Comparison of ENCODE assay signal across 16 cellular contexts in genomic region chr4:42330291-42330690, GRCh38.
DNase-seq lines count a peak whose midpoint lies in the region; ATAC-seq and TF ChIP-seq lines count a peak whose summit lies in the region.
"Had no signal": no experiment of that assay in that cellular context is flagged by ENCODE, and none has a peak within 500 bp of the region (broad histone marks: within the 10 kb centered on the region; RNA-seq: fewer than 3 reads in every experiment).

No MANE protein-coding gene starts in this region.

- H3K36me3 Mint-ChIP-seq in nephron (ENCODE audit: low read depth): peaks cover 3% of the 10 kb centered on the region
- H3K36me3 Mint-ChIP-seq: CD4-positive, alpha-beta memory T cell had no signal

- H3K4me3 Mint-ChIP-seq in nephron: peak overlapping the region in 1 of 3 experiments; percentile 50
- H3K4me3 Mint-ChIP-seq: CD4-positive, alpha-beta memory T cell; HFFc6 had no signal

- H3K4me1 ChIP-seq in IMR-90 (ENCODE audit: control insufficient read depth, insufficient read depth, low read length) (no peaks in the 10 kb centered on the region; the same call in 1 of the 2 replicates), mammary epithelial cell (ENCODE audit: insufficient read depth, low read length) (no peaks in the 10 kb centered on the region)

- intact Hi-C loops in IMR-90 (cut with micrococcal nuclease) (no loop called here), mammary epithelial cell (cut with micrococcal nuclease) (no loop called here)

- H3K9ac ChIP-seq in IMR-90 (ENCODE audit: low read depth, low read length) (no peak overlapping the region), mammary epithelial cell (ENCODE audit: insufficient read depth, low read length) (no peak overlapping the region)

- H2AK5ac ChIP-seq in IMR-90 (ENCODE audit: low read depth, low read length): no peak overlapping the region

- H3K56ac ChIP-seq in IMR-90 (ENCODE audit: extremely low read depth, insufficient read depth, low read length): no peak overlapping the region

- H3K36me3 ChIP-seq in IMR-90 (ENCODE audit: control insufficient read depth, insufficient read depth, low read length): no peaks in the 10 kb centered on the region
- no peaks in the 10 kb centered on the region for H3K36me3 ChIP-seq in mammary epithelial cell (ENCODE audit: insufficient read depth, low read length)
- H3K36me3 ChIP-seq: HAP-1 had no signal

- DNase-seq in IMR-90 (no peak), MV-4-11 (lab: John Stamatoyannopoulos, UW) (peak; percentile 46), mammary epithelial cell (no peak)
- DNase-seq: C1 segment of cervical spinal cord; Calu3; CD4-positive, alpha-beta memory T cell; COR-L47; DMS53; DMS79 treated with DMSO at 0.1 percent for 48 hours; GF-D8; GOT3; HFFc6 had no signal

- H3K27me3 Mint-ChIP-seq in nephron (ENCODE audit: low read depth): no peaks in the 10 kb centered on the region

- H3K27me3 ChIP-seq in IMR-90 (ENCODE audit: control insufficient read depth, insufficient read depth, low read length) (no peaks in the 10 kb centered on the region; the same call in 1 of the 2 replicates), mammary epithelial cell (ENCODE audit: insufficient read depth, low read length) (no peaks in the 10 kb centered on the region)

- WGBS in IMR-90 (ENCODE audit: extremely low coverage in 2 of 2, insufficient read length in 1 of 2), 2 experiments: no CpG with 5 or more reads among the region's 4 CpGs
- WGBS in mammary epithelial cell (ENCODE audit: low coverage, missing lambda C conversion rate): 59% methylated on average over 4 of the region's 4 CpGs

- no TSS peak for BruUV-seq in IMR-90 (replicated peaks; lab: Mats Ljungman, UMichigan)
- no TSS peak for BruUV-seq in mammary epithelial cell (replicated peaks; lab: Mats Ljungman, UMichigan)

- H4K91ac ChIP-seq in IMR-90 (ENCODE audit: insufficient read depth, low read depth, low read length): no peak overlapping the region

- TF ChIP-seq POLR2A in IMR-90 (IDR thresholded peaks at IDR 0.05; ENCODE audit: low read depth, low read length): no peak

- H3K27ac ChIP-seq in IMR-90 (ENCODE audit: insufficient read depth, low read length) (no peak overlapping the region), mammary epithelial cell (ENCODE audit: insufficient read depth, low read depth, low read length) (no peak overlapping the region)

- H4K20me1 ChIP-seq in IMR-90 (ENCODE audit: insufficient read depth, low read length) (no peaks in the 10 kb centered on the region), mammary epithelial cell (ENCODE audit: insufficient read depth, low read length) (no peaks in the 10 kb centered on the region)

- no peak overlapping the region for H2BK5ac ChIP-seq in IMR-90 (ENCODE audit: low read depth, low read length, poor library complexity, severe bottlenecking)

- H3K14ac ChIP-seq in IMR-90 (replicated peaks; ENCODE audit: low read depth, low read length): no peak overlapping the region

- TF ChIP-seq RAD21 in IMR-90 (IDR thresholded peaks at IDR 0.05; ENCODE audit: low read length): no peak

- CTCF ChIA-PET in IMR-90 (lab: Yijun Ruan, JAX) (no interaction called here), mammary epithelial cell (lab: Charles Lee; ENCODE audit: low non-redundant PET) (no interaction called here)

- H2AFZ ChIP-seq in IMR-90 (replicated peaks; ENCODE audit: low read length, poor library complexity) (no peak overlapping the region), mammary epithelial cell (ENCODE audit: low read depth, low read length) (no peak overlapping the region)

- POLR2A ChIA-PET in IMR-90 (lab: Charles Lee; ENCODE audit: unreplicated experiment): no interaction called here

- no peak overlapping the region for H2AK9ac ChIP-seq in IMR-90 (replicated peaks; ENCODE audit: low read depth, low read length, poor library complexity)

- peak overlapping the region; percentile 24; the same call in 1 of the 2 replicates for H2BK20ac ChIP-seq in IMR-90 (ENCODE audit: low read depth, low read length)

- H3K79me2 ChIP-seq in mammary epithelial cell (ENCODE audit: insufficient read depth, low read length): no peaks in the 10 kb centered on the region

- in situ Hi-C loops in IMR-90 (cut with MboI; ENCODE audit: low sequenced_read_pairs): no loop called here
- in situ Hi-C loops in mammary epithelial cell (cut with MboI; ENCODE audit: low sequenced_read_pairs in 2 of 2): no loop called here

- no peak overlapping the region for H3K4ac ChIP-seq in IMR-90 (ENCODE audit: low read depth, low read length)

- H2BK120ac ChIP-seq in IMR-90 (ENCODE audit: low read depth, low read length): no peak overlapping the region

- H3K18ac ChIP-seq in IMR-90 (ENCODE audit: low read depth, low read length): no peak overlapping the region

- H3K4me2 ChIP-seq in IMR-90 (ENCODE audit: low read depth, low read length) (no peak overlapping the region), mammary epithelial cell (ENCODE audit: insufficient read depth, low read depth, low read length) (no peak overlapping the region)

- H3K23ac ChIP-seq in IMR-90 (ENCODE audit: low read depth, low read length): no peak overlapping the region

- no peak overlapping the region for H3K4me3 ChIP-seq in IMR-90 (ENCODE audit: insufficient read depth, low read depth, low read length)
- no peak overlapping the region for H3K4me3 ChIP-seq in mammary epithelial cell (replicated peaks in 1 of 3; ENCODE audit: insufficient read depth in 1 of 3, low read depth in 2 of 3, low read length in 3 of 3)
- H3K4me3 ChIP-seq: HAP-1 had no signal

- peak overlapping the region; percentile 94 to 98 (median 98) for H3K27ac Mint-ChIP-seq in nephron
- H3K27ac Mint-ChIP-seq: CD4-positive, alpha-beta memory T cell; HFFc6 had no signal

- H3K9me3 Mint-ChIP-seq in nephron: no peaks in the 10 kb centered on the region

- ATAC-seq in IMR-90 (ENCODE audit: low read depth) (no peak), HG02759 (IDR thresholded peaks at IDR 0.05; ENCODE audit: unreplicated experiment) (no peak), HG03045 (IDR thresholded peaks at IDR 0.05; ENCODE audit: unreplicated experiment) (no peak)

- peaks cover 43% of the 10 kb centered on the region for H3K4me1 Mint-ChIP-seq in nephron
- H3K4me1 Mint-ChIP-seq: CD4-positive, alpha-beta memory T cell had no signal

- no peak overlapping the region for H4K5ac ChIP-seq in IMR-90 (ENCODE audit: low read depth, low read length)

- no peaks in the 10 kb centered on the region for H3K9me1 ChIP-seq in IMR-90 (ENCODE audit: insufficient read depth, low read length)

- TF ChIP-seq CTCF in IMR-90 (conservative IDR thresholded peaks at IDR 0.05; ENCODE audit: low read depth, low read length) (no peak), nephron (IDR thresholded peaks at IDR 0.05; ENCODE audit: unreplicated experiment in 3 of 3) (no peak), mammary epithelial cell (conservative IDR thresholded peaks at IDR 0.05 in 1 of 2, IDR thresholded peaks at IDR 0.05 in 1 of 2; ENCODE audit: extremely low read depth in 1 of 2, insufficient read depth in 1 of 2, low read depth in 1 of 2, low read length in 2 of 2) (no peak)

- dilution Hi-C loops in IMR-90 (cut with HindIII; ENCODE audit: low sequenced_read_pairs, unreplicated experiment) (no loop called here), mammary epithelial cell (cut with HindIII; ENCODE audit: low sequenced_read_pairs) (no loop called here)

- no peak overlapping the region for H2BK15ac ChIP-seq in IMR-90 (ENCODE audit: low read depth, low read length)

- H3K9me3 ChIP-seq in IMR-90 (ENCODE audit: control insufficient read depth, insufficient read depth, low read length) (no peaks in the 10 kb centered on the region), mammary epithelial cell (replicated peaks; ENCODE audit: insufficient read depth, low read length) (no peaks in the 10 kb centered on the region)
- H3K9me3 ChIP-seq: HAP-1 had no signal

- no peaks in the 10 kb centered on the region for H3K79me1 ChIP-seq in IMR-90 (ENCODE audit: low read depth in 1 of 2, low read length in 2 of 2)

- H4K8ac ChIP-seq in IMR-90 (ENCODE audit: low read depth in 2 of 2, low read length in 2 of 2): no peak overlapping the region

TF ChIP-seq in IMR-90, 13 proteins besides CTCF, POLR2A, EP300 and RAD21:
- no peak for TF ChIP-seq RFX5 (IDR thresholded peaks at IDR 0.05; ENCODE audit: low read depth, low read length)
- no peak for TF ChIP-seq CEBPB (IDR thresholded peaks at IDR 0.05; ENCODE audit: low read depth, low read length)
- no peak for TF ChIP-seq NFE2L2 (IDR thresholded peaks at IDR 0.05; ENCODE audit: low read depth, low read length)
- no peak for TF ChIP-seq USF2 (IDR thresholded peaks at IDR 0.05; ENCODE audit: low read depth, low read length)
- no peak for TF ChIP-seq ELK1 (IDR thresholded peaks at IDR 0.05; ENCODE audit: borderline replicate concordance, low read depth, low read length)
- no peak for TF ChIP-seq CHD1 (IDR thresholded peaks at IDR 0.05; ENCODE audit: low read depth, low read length)
- no peak for TF ChIP-seq BHLHE40 (IDR thresholded peaks at IDR 0.05; ENCODE audit: low read depth, low read length)
- no peak for TF ChIP-seq MAFK (IDR thresholded peaks at IDR 0.05; ENCODE audit: low read depth, low read length)
